Comparison of ENCODE assay signal across 23 cellular contexts in the genomic region with DNA sequence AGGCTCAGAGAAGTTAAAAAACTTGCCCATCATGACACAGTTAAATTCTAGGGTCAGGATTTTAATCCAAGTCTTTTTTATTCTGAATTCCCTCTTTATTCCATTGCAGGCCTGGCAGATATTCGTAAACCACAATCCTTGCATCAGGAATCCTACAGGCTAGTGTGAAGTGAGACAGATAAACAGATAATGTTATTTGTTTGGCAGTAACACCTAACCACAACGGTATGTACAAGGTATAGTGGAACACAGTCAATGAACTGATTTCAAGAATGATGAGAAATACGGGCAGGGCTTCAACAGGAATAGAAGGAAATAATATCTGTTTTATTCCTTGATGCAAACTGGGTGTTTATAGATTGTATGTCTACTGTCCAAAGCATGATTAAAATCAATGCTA.
"Had no signal": no experiment of that assay in that cellular context is flagged by ENCODE, and none has a peak within 500 bp of the region (broad histone marks: within the 10 kb centered on the region; RNA-seq: fewer than 3 reads in every experiment).

No MANE protein-coding gene starts in this region.

- H3K4me3 ChIP-seq: ascending aorta, K562, PC-9, SJCRH30 had no signal

- DNase-seq: activated CD4-positive, alpha-beta T cell treated with anti-CD3 and anti-CD28 coated beads for 48 hours; activated CD4-positive, alpha-beta T cell treated with anti-CD3 and anti-CD28 coated beads, Interleukin-2, amount 50 U/mL, for 4 hours; activated CD4-positive, CD25-positive, alpha-beta regulatory T cell treated with anti-CD3 and anti-CD28 coated beads, Interleukin-2, amount 50 U/mL, for 72 hours; activated CD8-positive, alpha-beta memory T cell treated with anti-CD3 and anti-CD28 coated beads, Interleukin-2, amount 50 U/mL, for 48 hours; activated CD8-positive, alpha-beta T cell treated with anti-CD3 and anti-CD28 coated beads, Interleukin-2, amount 10 ng/mL, durations not matched to agents 7 days and 5 days; activated effector memory CD4-positive, alpha-beta T cell treated with Interleukin-2 at 50 U/mL for 16 hours; activated naive CD4-positive, alpha-beta T cell; activated T-cell treated with anti-CD3 and anti-CD28 coated beads, Interleukin-2, amount 50 U/mL, for 1 hour; amniotic stem cell; Karpas-422; MV-4-11; NCI-H1092 treated with DMSO at 0.1 percent for 48 hours; NCI-H1436; NCI-H187; NCI-H2081; NCI-H446; NCI-H524; SJCRH30; SK-N-SH had no signal

- H3K27ac ChIP-seq: ascending aorta, PC-9, SJCRH30 had no signal

- ATAC-seq: activated CD8-positive, alpha-beta T cell treated with anti-CD3 and anti-CD28 coated beads, Interleukin-2, amount 10 ng/mL, durations not matched to agents 7 days and 5 days; WTC11 had no signal
